1 cellular context compared by ENCODE assay signal in genomic region chrX:36462142-36462541, GRCh38.
TF ChIP-seq lines count a peak whose summit lies in the region.

No MANE protein-coding gene starts in this region.

TF ChIP-seq in H1, 55 proteins besides CTCF, POLR2A, EP300 and RAD21 (continued from another document):
- TF ChIP-seq CHD7 (IDR thresholded peaks at IDR 0.05; ENCODE audit: insufficient replicate concordance, low read length) (no peak), ATF2 (IDR thresholded peaks at IDR 0.05; ENCODE audit: low read length) (no peak), KDM5A (IDR thresholded peaks at IDR 0.05; ENCODE audit: low read length) (no peak), TCF12 (IDR thresholded peaks at IDR 0.05; ENCODE audit: low read depth, low read length) (no peak)
